Comparison of ENCODE assay signal across 14 cellular contexts in the genomic region with DNA sequence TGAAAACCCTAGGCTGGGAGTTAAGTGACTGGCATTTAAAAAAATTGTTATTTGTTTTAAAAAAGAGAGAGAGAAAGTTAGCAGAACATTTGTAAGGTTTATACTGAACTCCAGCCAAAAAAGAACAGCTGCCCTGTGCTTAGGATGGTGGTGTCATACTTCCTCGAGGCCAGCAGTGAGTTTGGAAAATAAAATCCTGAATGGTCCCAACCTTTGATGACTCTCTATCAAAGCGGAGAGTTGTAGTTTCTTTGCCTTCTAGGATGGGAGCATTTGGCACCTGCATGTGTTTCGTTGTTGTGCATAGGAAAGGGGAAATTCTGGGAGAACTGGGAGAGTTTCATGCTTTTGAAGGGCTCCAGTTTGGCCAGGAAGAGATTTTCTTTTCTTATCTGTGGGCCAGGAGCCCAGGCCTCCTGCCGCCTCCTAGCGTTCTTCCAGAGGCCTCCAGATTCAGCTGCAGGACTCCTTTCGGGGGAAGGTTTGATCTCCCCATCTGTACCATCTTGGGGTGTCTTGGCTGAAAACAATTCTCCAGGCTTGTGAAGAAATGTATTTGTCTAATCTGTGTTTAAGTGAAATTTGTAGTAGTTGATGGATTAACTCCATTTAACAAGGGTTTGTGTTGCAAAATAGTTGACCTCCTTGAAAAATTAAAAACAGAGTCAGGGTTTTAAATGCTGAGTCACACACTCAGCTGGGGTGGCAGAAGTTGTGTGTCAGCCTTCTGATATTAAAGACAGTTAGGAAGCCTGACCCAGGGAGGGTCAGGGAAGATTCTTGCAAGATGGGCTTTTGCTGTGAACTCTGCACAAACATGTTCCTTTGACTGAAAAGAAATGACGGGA.
DNase-seq lines count a peak whose midpoint lies in the region; ATAC-seq, FAIRE-seq and TF ChIP-seq lines count a peak whose summit lies in the region.
"Had no signal": no experiment of that assay in that cellular context is flagged by ENCODE, and none has a peak within 500 bp of the region (broad histone marks: within the 10 kb centered on the region; RNA-seq: fewer than 3 reads in every experiment).

No MANE protein-coding gene starts in this region.

- H3K27ac ChIP-seq in left ventricle myocardium inferior (replicated peaks) = peak overlapping the region; percentile 40
- no peak overlapping the region for H3K27ac ChIP-seq in upper lobe of right lung
- H3K27ac ChIP-seq in tibial artery = peak overlapping the region in 1 of 2 donors; percentile 41
- H3K27ac ChIP-seq: vagina had no signal

- FAIRE-seq in bronchial epithelial cell (lab: Jason Lieb, UNC) = no peak
- FAIRE-seq: D721Med had no signal

- intact Hi-C loops in Right ventricle myocardium superior (cut with DNase I) (no loop called here), cardiac septum (cut with DNase I) (no loop called here), left ventricle myocardium inferior (cut with micrococcal nuclease) (no loop called here), upper lobe of right lung (cut with DNase I) (no loop called here), tibial artery (cut with DNase I; ENCODE audit: low total_unique reads) (loop anchor here (5.0 kb wide), 2 partner anchors 120 to 155 kb away; a partner anchor contains a TSS)

- H3K4me3 ChIP-seq in bronchial epithelial cell (ENCODE audit: low read depth, low read length) (no peak overlapping the region), left ventricle myocardium inferior (no peak overlapping the region), upper lobe of right lung (no peak overlapping the region), tibial artery (no peak overlapping the region)
- H3K4me3 ChIP-seq: vagina had no signal

- TF ChIP-seq CTCF in bronchial epithelial cell (IDR thresholded peaks at IDR 0.05; ENCODE audit: insufficient read depth, low read length, severe bottlenecking) (no peak), left ventricle myocardium inferior (IDR thresholded peaks at IDR 0.05; ENCODE audit: borderline replicate concordance) (peak; percentile 36), upper lobe of right lung (IDR thresholded peaks at IDR 0.05) (peak; percentile 9), tibial artery (IDR thresholded peaks at IDR 0.05) (peak in 1 of 2 experiments; percentile 13), GM20000 (IDR thresholded peaks at IDR 0.05; ENCODE audit: extremely low read depth, missing control alignments) (no peak)

- H3K36me3 ChIP-seq in bronchial epithelial cell (ENCODE audit: control insufficient read depth, insufficient read depth, low read length) (no peaks in the 10 kb centered on the region), left ventricle myocardium inferior (no peaks in the 10 kb centered on the region), upper lobe of right lung (no peaks in the 10 kb centered on the region), tibial artery (no peaks in the 10 kb centered on the region)
- H3K36me3 ChIP-seq: vagina had no signal

- DNase-seq in Right ventricle myocardium superior (no peak), cardiac septum (ENCODE audit: low spot score) (no peak), bronchial epithelial cell (ENCODE audit: low read depth) (peak; percentile 17), left ventricle myocardium inferior (no peak), upper lobe of right lung (no peak), tibial artery (no peak), GM20000 (ENCODE audit: low spot score) (no peak)
- DNase-seq in stimulated activated CD4-positive, alpha-beta T cell treated with anti-CD3 and anti-CD28 coated beads, Interleukin-4, amount 100 ng/mL, for 4 hours = no peak
- DNase-seq: ACHN, hippocampal formation, NCI-H1105 treated with DMSO at 0.1 percent for 48 hours, NCI-H510A treated with DMSO at 0.1 percent for 48 hours had no signal

- ATAC-seq in Right ventricle myocardium superior (ENCODE audit: poor library complexity) = peak; percentile 81
- no peak for ATAC-seq in upper lobe of right lung

- H3K27me3 ChIP-seq in bronchial epithelial cell (ENCODE audit: control insufficient read depth, insufficient read depth, low read length) (no peaks in the 10 kb centered on the region), left ventricle myocardium inferior (ENCODE audit: low read depth) (no peaks in the 10 kb centered on the region), upper lobe of right lung (no peaks in the 10 kb centered on the region), tibial artery (no peaks in the 10 kb centered on the region)
- H3K27me3 ChIP-seq: vagina had no signal

- H3K4me1 ChIP-seq in left ventricle myocardium inferior (no peaks in the 10 kb centered on the region), upper lobe of right lung (no peaks in the 10 kb centered on the region), tibial artery (peaks cover 0 to 19% (median 4%) of the 10 kb centered on the region in 4 donors)
- H3K4me1 ChIP-seq: vagina had no signal

- H3K9me3 ChIP-seq in left ventricle myocardium inferior (replicated peaks) = peaks cover 23% of the 10 kb centered on the region
- H3K9me3 ChIP-seq in upper lobe of right lung = peaks cover 3% of the 10 kb centered on the region
- peaks cover 0 to 12% (median 3%) of the 10 kb centered on the region in 3 donors for H3K9me3 ChIP-seq in tibial artery

Comparison
In these comparisons a context has a peak if more than half of its experiments do, and no peak if none do; other contexts are left out.
1. CTCF ChIP-seq: peak in left ventricle myocardium inferior (single experiment) and upper lobe of right lung (single experiment); none in bronchial epithelial cell (single experiment) and GM20000 (single experiment).